2 cellular contexts compared by ENCODE assay signal in the genomic region with DNA sequence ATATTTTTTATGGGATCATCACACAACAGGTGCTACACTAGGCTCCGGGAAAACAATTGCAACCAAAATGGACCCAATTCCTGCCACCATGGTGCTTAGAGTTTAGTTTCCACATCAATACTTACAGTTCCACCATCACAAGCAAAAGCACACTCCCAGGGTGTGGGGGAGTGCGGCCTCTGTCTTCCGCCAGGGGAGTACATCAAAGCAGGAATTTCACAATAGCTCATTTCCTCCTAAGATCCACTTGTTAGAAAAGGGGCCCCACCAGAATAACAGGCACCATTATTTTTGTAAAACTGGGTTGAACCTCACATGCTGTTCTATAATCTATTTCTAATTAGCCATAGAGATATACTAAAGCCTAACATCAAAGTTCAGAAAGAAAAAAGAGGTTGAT.
TF ChIP-seq lines count a peak whose summit lies in the region.

No MANE protein-coding gene starts in this region.

TF ChIP-seq in HepG2, 621 proteins besides CTCF, POLR2A, EP300 and RAD21:
- no peak for TF ChIP-seq SOX13 (IDR thresholded peaks at IDR 0.05)
- TF ChIP-seq SOX13 (CRISPR knock-in tag; conservative IDR thresholded peaks at IDR 0.05 in 1 of 2, IDR thresholded peaks at IDR 0.05 in 1 of 2): 0 out of 4 replicates have a peak, but pooled peaks of 1 of the 2 experiments have one; percentile 10
- peak; percentile 63; the same call in 1 of the 2 replicates for TF ChIP-seq ELF3 (CRISPR knock-in tag; IDR thresholded peaks at IDR 0.05)
- no peak for TF ChIP-seq ZMYM2 (CRISPR knock-in tag; IDR thresholded peaks at IDR 0.05)
- TF ChIP-seq TRIM24 (CRISPR knock-in tag; IDR thresholded peaks at IDR 0.05): no peak
- TF ChIP-seq NRL (CRISPR knock-in tag; IDR thresholded peaks at IDR 0.05; ENCODE audit: borderline replicate concordance): no peak
- TF ChIP-seq ZNF24 (IDR thresholded peaks at IDR 0.05): no peak
- no peak for TF ChIP-seq ZNF274 (CRISPR knock-in tag; IDR thresholded peaks at IDR 0.05)
- TF ChIP-seq CEBPB (IDR thresholded peaks at IDR 0.05; ENCODE audit: borderline replicate concordance, low read depth, low read length): peak; percentile 72
- no peak for TF ChIP-seq SP140L (CRISPR knock-in tag; IDR thresholded peaks at IDR 0.05; ENCODE audit: borderline replicate concordance)
- peak; percentile 59; the same call in 1 of the 2 replicates for TF ChIP-seq TCF7 (IDR thresholded peaks at IDR 0.05; ENCODE audit: low read depth)
- peak; percentile 29; the same call in 1 of the 2 replicates for TF ChIP-seq CEBPG (CRISPR knock-in tag; IDR thresholded peaks at IDR 0.05)
- TF ChIP-seq, protein P1, sequence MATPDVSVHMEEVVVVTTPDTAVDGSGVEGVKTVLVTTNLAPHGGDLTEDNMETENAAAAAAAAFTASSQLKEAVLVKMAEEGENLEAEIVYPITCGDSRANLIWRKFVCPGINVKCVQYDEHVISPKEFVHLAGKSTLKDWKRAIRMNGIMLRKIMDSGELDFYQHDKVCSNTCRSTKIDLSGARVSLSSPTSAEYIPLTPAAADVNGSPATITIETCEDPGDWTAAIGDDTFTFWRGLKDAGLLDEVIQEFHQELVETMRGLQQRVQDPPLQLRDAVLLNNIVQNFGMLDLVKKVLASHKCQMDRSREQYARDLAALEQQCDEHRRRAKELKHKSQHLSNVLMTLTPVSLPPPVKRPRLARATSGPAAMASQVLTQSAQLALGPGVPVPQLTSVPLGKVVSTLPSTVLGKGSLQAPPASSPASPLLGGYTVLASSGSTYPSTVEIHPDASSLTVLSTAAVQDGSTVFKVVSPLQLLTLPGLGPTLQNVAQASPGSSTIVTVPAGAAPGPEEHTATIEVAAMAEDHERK (CRISPR knock-in tag; IDR thresholded peaks at IDR 0.05; ENCODE audit: low read depth): no peak
- no peak for TF ChIP-seq RBAK (CRISPR knock-in tag; IDR thresholded peaks at IDR 0.05)
TF ChIP-seq in HepG2: peak in this region for 5.

TF ChIP-seq in K562, 482 proteins besides CTCF, POLR2A, EP300 and RAD21:
- TF ChIP-seq CEBPB (tag; IDR thresholded peaks at IDR 0.05) (peak; percentile 91), TCF7 (IDR thresholded peaks at IDR 0.05; ENCODE audit: borderline replicate concordance) (peak; percentile 63; the same call in 1 of the 2 replicates), CEBPG (CRISPR knock-in tag; IDR thresholded peaks at IDR 0.05) (no peak), CEBPG (tag; conservative IDR thresholded peaks at IDR 0.05 in 1 of 2, IDR thresholded peaks at IDR 0.05 in 1 of 2) (peak; percentile 32 to 65; a peak in 3 of 4 replicates)
- TF ChIP-seq, protein P2, sequence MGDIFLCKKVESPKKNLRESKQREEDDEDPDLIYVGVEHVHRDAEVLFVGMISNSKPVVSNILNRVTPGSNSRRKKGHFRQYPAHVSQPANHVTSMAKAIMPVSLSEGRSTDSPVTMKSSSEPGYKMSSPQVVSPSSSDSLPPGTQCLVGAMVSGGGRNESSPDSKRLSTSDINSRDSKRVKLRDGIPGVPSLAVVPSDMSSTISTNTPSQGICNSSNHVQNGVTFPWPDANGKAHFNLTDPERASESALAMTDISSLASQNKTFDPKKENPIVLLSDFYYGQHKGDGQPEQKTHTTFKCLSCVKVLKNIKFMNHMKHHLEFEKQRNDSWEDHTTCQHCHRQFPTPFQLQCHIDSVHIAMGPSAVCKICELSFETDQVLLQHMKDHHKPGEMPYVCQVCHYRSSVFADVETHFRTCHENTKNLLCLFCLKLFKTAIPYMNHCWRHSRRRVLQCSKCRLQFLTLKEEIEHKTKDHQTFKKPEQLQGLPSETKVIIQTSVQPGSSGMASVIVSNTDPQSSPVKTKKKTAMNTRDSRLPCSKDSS (IDR thresholded peaks at IDR 0.05; ENCODE audit: low read depth, partially characterized antibody): no peak
